Comparison of ENCODE assay signal across 1 cellular context in genomic region chr3:59515936-59516335, GRCh38.
TF ChIP-seq lines count a peak whose summit lies in the region.

No MANE protein-coding gene starts in this region.

TF ChIP-seq in GM23338, 12 proteins besides CTCF, POLR2A, EP300 and RAD21 (continued from another document):
- no peak for TF ChIP-seq ZNF462 (CRISPR knock-in tag; IDR thresholded peaks at IDR 0.05)
TF ChIP-seq in GM23338: peak in this region for 0.
